ENCODE assay signal across 35 cellular contexts in genomic region chr10:102426803-102427287, GRCh38. TPM values are rescaled to one million over a fixed set of nuclear protein-coding genes. Genes with fewer than 3 reads are reported as not detected.
A peak's percentile ranks its signal among the peaks of the same experiment; 100 is the strongest.
DNase-seq lines count a peak whose midpoint lies in the region; ATAC-seq, FAIRE-seq and TF ChIP-seq lines count a peak whose summit lies in the region.
"Had no signal": no experiment of that assay in that cellular context is flagged by ENCODE, and none has a peak within 500 bp of the region (broad histone marks: within the 10 kb centered on the region; RNA-seq: fewer than 3 reads in every experiment).

No MANE protein-coding gene starts in this region.

- peak overlapping the region; percentile 30 to 61 for H3K27ac Mint-ChIP-seq in activated naive CD4-positive, alpha-beta T cell treated with anti-CD3 and anti-CD28 coated beads, Interleukin-2, amount 50 U/mL, for 72 hours
- no peak overlapping the region for H3K27ac Mint-ChIP-seq in astrocyte (ENCODE audit: unreplicated experiment)
- H3K27ac Mint-ChIP-seq in stimulated activated memory B cell treated with anti-CD40 and anti-IgM and Interleukin-4, amounts not matched to agents 10 μg/mL and 1 μg/mL and 100 μg/mL, for 72 hours: peak overlapping the region; percentile 52
- H3K27ac Mint-ChIP-seq: activated CD4-positive, alpha-beta T cell treated with anti-CD3 and anti-CD28 coated beads, Interleukin-2, amount 10 ng/mL, durations not matched to agents 7 days and 5 days; activated naive CD8-positive, alpha-beta T cell treated with anti-CD3 and anti-CD28 coated beads, Interleukin-2, amount 10 ng/mL, durations not matched to agents 7 days and 5 days; mesothelial cell of epicardium had no signal

- H3K9me3 ChIP-seq in HEK293 (ENCODE audit: control insufficient read depth, insufficient read depth, low read depth, low read length): no peaks in the 10 kb centered on the region
- H3K9me3 ChIP-seq in astrocyte (ENCODE audit: insufficient read depth, low read depth, low read length): no peaks in the 10 kb centered on the region
- H3K9me3 ChIP-seq: ascending aorta; BLaER1 treated with 17β-estradiol and CSF1 and Interleukin-3, amounts not matched to agents 10 nM and 100 nM; esophagus muscularis mucosa; HAP-1; heart right ventricle; right atrium auricular region; stomach had no signal

- H3K4me1 ChIP-seq in HEK293 (ENCODE audit: control insufficient read depth, insufficient read depth, low read length): peaks cover 10% of the 10 kb centered on the region
- H3K4me1 ChIP-seq in astrocyte (ENCODE audit: insufficient read depth, low read length): peaks cover 19% of the 10 kb centered on the region
- peaks cover 5% of the 10 kb centered on the region for H3K4me1 ChIP-seq in mesendoderm (ENCODE audit: control insufficient read depth, low read depth, low read length)

- POLR2A ChIA-PET in HEK293 (lab: Yijun Ruan, JAX): interaction anchor here (1.1 kb wide), 1 partner anchor 9 kb away, joined by 3 read pairs; no protein-coding TSS in a partner anchor

- H3K4me1 Mint-ChIP-seq in astrocyte (ENCODE audit: low read depth, unreplicated experiment): peaks cover 9% of the 10 kb centered on the region
- H3K4me1 Mint-ChIP-seq in stimulated activated memory B cell treated with anti-CD40 and anti-IgM and Interleukin-4, amounts not matched to agents 10 μg/mL and 1 μg/mL and 100 μg/mL, for 72 hours: peaks cover 49% of the 10 kb centered on the region

- no peak overlapping the region for H3K4ac ChIP-seq in mesendoderm (ENCODE audit: low read depth, low read length)

- H3K9ac ChIP-seq in astrocyte (ENCODE audit: low read length): no peak overlapping the region
- no peak overlapping the region for H3K9ac ChIP-seq in mesendoderm (ENCODE audit: low read length)
- H3K9ac ChIP-seq: BLaER1 treated with 17β-estradiol and CSF1 and Interleukin-3, amounts not matched to agents 10 nM and 100 nM had no signal

- no peak overlapping the region for H3K4me3 ChIP-seq in HEK293 (ENCODE audit: low read depth, low read length)
- no peak overlapping the region for H3K4me3 ChIP-seq in astrocyte (ENCODE audit: insufficient read depth, low read depth, low read length)
- H3K4me3 ChIP-seq in mesendoderm (ENCODE audit: low read length): no peak overlapping the region
- H3K4me3 ChIP-seq: ascending aorta; BLaER1 treated with 17β-estradiol and CSF1 and Interleukin-3, amounts not matched to agents 10 nM and 100 nM; esophagus muscularis mucosa; HAP-1; heart right ventricle; right atrium auricular region; smooth muscle cell; stomach had no signal

- no peak overlapping the region for H3K4me3 Mint-ChIP-seq in astrocyte (ENCODE audit: unreplicated experiment)
- H3K4me3 Mint-ChIP-seq in stimulated activated memory B cell treated with anti-CD40 and anti-IgM and Interleukin-4, amounts not matched to agents 10 μg/mL and 1 μg/mL and 100 μg/mL, for 72 hours: no peak overlapping the region
- H3K4me3 Mint-ChIP-seq: activated CD4-positive, alpha-beta T cell treated with anti-CD3 and anti-CD28 coated beads, Interleukin-2, amount 10 ng/mL, durations not matched to agents 7 days and 5 days; activated naive CD8-positive, alpha-beta T cell treated with anti-CD3 and anti-CD28 coated beads, Interleukin-2, amount 10 ng/mL, durations not matched to agents 7 days and 5 days; mesothelial cell of epicardium had no signal

- H3K9me3 Mint-ChIP-seq in activated naive CD4-positive, alpha-beta T cell treated with anti-CD3 and anti-CD28 coated beads, Interleukin-2, amount 50 U/mL, for 72 hours: no peaks in the 10 kb centered on the region
- H3K9me3 Mint-ChIP-seq in astrocyte (ENCODE audit: unreplicated experiment): no peaks in the 10 kb centered on the region
- no peaks in the 10 kb centered on the region for H3K9me3 Mint-ChIP-seq in stimulated activated memory B cell treated with anti-CD40 and anti-IgM and Interleukin-4, amounts not matched to agents 10 μg/mL and 1 μg/mL and 100 μg/mL, for 72 hours
- H3K9me3 Mint-ChIP-seq: activated CD4-positive, alpha-beta T cell treated with anti-CD3 and anti-CD28 coated beads, Interleukin-2, amount 10 ng/mL, durations not matched to agents 7 days and 5 days; activated naive CD8-positive, alpha-beta T cell treated with anti-CD3 and anti-CD28 coated beads, Interleukin-2, amount 10 ng/mL, durations not matched to agents 7 days and 5 days; mesothelial cell of epicardium had no signal

- H2BK5ac ChIP-seq in mesendoderm (ENCODE audit: low read length): no peak overlapping the region

- no peaks in the 10 kb centered on the region for H3K27me3 Mint-ChIP-seq in astrocyte (ENCODE audit: low read depth, unreplicated experiment)
- H3K27me3 Mint-ChIP-seq in stimulated activated memory B cell treated with anti-CD40 and anti-IgM and Interleukin-4, amounts not matched to agents 10 μg/mL and 1 μg/mL and 100 μg/mL, for 72 hours: no peaks in the 10 kb centered on the region
- H3K27me3 Mint-ChIP-seq: activated CD4-positive, alpha-beta T cell treated with anti-CD3 and anti-CD28 coated beads, Interleukin-2, amount 10 ng/mL, durations not matched to agents 7 days and 5 days; activated naive CD8-positive, alpha-beta T cell treated with anti-CD3 and anti-CD28 coated beads, Interleukin-2, amount 10 ng/mL, durations not matched to agents 7 days and 5 days had no signal

- H3K79me1 ChIP-seq in mesendoderm (ENCODE audit: low read length): peaks cover 3% of the 10 kb centered on the region

- H3K23ac ChIP-seq in mesendoderm (ENCODE audit: low read length): no peak overlapping the region

- TF ChIP-seq CTCF in HEK293 (tag by site-specific recombination; IDR thresholded peaks at IDR 0.05): no peak
- no peak for TF ChIP-seq CTCF in astrocyte (IDR thresholded peaks at IDR 0.05; ENCODE audit: insufficient read depth, low read depth, low read length)

- no peak overlapping the region for H2AFZ ChIP-seq in astrocyte (ENCODE audit: low read depth, low read length)

- no peak overlapping the region for H3K27ac ChIP-seq in HEK293 (ENCODE audit: extremely low read depth, low read depth, low read length)
- H3K27ac ChIP-seq in astrocyte (ENCODE audit: low read depth, low read length): no peak overlapping the region
- H3K27ac ChIP-seq in mesendoderm (ENCODE audit: low read depth, low read length): no peak overlapping the region
- H3K27ac ChIP-seq: ascending aorta; BLaER1 treated with 17β-estradiol and CSF1 and Interleukin-3, amounts not matched to agents 10 nM and 100 nM; esophagus muscularis mucosa; heart right ventricle; right atrium auricular region; stomach; WERI-Rb-1 had no signal

- H3K79me2 ChIP-seq in astrocyte (ENCODE audit: insufficient read depth, low read length) (peaks cover 12% of the 10 kb centered on the region), mesendoderm (ENCODE audit: control insufficient read depth, insufficient read depth, low read length) (no peaks in the 10 kb centered on the region)

- H4K8ac ChIP-seq in mesendoderm (ENCODE audit: low read depth, low read length): no peak overlapping the region

- WGBS in mesendoderm (ENCODE audit: extremely low coverage, insufficient coverage, low lambda C conversion rate): no CpG with 5 or more reads among the region's 7 CpGs

- H3K27me3 ChIP-seq in astrocyte (ENCODE audit: insufficient read depth, low read length) (no peaks in the 10 kb centered on the region), mesendoderm (ENCODE audit: insufficient read depth, low read length, poor library complexity) (no peaks in the 10 kb centered on the region)
- H3K27me3 ChIP-seq: ascending aorta; BLaER1 treated with 17β-estradiol and CSF1 and Interleukin-3, amounts not matched to agents 10 nM and 100 nM; esophagus muscularis mucosa; heart right ventricle; right atrium auricular region; stomach had no signal

- H2BK120ac ChIP-seq in mesendoderm (ENCODE audit: low read depth, low read length): no peak overlapping the region

- no peak overlapping the region for H4K5ac ChIP-seq in mesendoderm (ENCODE audit: low read length)

- peak in 1 of 2 donors; percentile 27 for ATAC-seq in activated naive CD4-positive, alpha-beta T cell treated with anti-CD3 and anti-CD28 coated beads, Interleukin-2, amount 50 U/mL, for 72 hours
- no peak for ATAC-seq in stimulated activated memory B cell treated with anti-CD40 and anti-IgM and Interleukin-4, amounts not matched to agents 10 μg/mL and 1 μg/mL and 100 μg/mL, for 72 hours
- ATAC-seq: heart right ventricle, HepG2, left ventricle myocardium superior had no signal

- no peak overlapping the region for H2AK5ac ChIP-seq in mesendoderm (ENCODE audit: low read length)

- peaks cover 3 to 5% of the 10 kb centered on the region in 2 donors for H3K36me3 Mint-ChIP-seq in activated naive CD4-positive, alpha-beta T cell treated with anti-CD3 and anti-CD28 coated beads, Interleukin-2, amount 50 U/mL, for 72 hours
- H3K36me3 Mint-ChIP-seq in astrocyte (ENCODE audit: low read depth, unreplicated experiment): peaks cover 15% of the 10 kb centered on the region
- H3K36me3 Mint-ChIP-seq in stimulated activated memory B cell treated with anti-CD40 and anti-IgM and Interleukin-4, amounts not matched to agents 10 μg/mL and 1 μg/mL and 100 μg/mL, for 72 hours: peaks cover 27% of the 10 kb centered on the region
- H3K36me3 Mint-ChIP-seq: mesothelial cell of epicardium had no signal

- no peak for FAIRE-seq in astrocyte (lab: Jason Lieb, UNC)
- FAIRE-seq: endometrium, frontal cortex, G401.6, HepG2, kidney, urothelium cell line had no signal

- H4K20me1 ChIP-seq in astrocyte (ENCODE audit: insufficient read depth, low read length): peaks cover 32% of the 10 kb centered on the region

- no peak overlapping the region for H3K56ac ChIP-seq in mesendoderm (ENCODE audit: low read length)

- CTCF ChIA-PET in HEK293 (lab: Yijun Ruan, JAX): interaction anchor here (0.6 to 1.2 kb wide), 4 partner anchors 25 to 197 kb away, joined by 3 to 5 read pairs (median 4); no protein-coding TSS in a partner anchor

- peaks cover 0 to 36% of the 10 kb centered on the region in 2 experiments; a peak in 1 of 3 replicates for H3K36me3 ChIP-seq in HEK293 (ENCODE audit: control insufficient read depth in 2 of 2, insufficient read depth in 1 of 2, low read length in 2 of 2)
- H3K36me3 ChIP-seq in astrocyte (ENCODE audit: insufficient read depth, low read length): no peaks in the 10 kb centered on the region
- H3K36me3 ChIP-seq in mesendoderm (ENCODE audit: control insufficient read depth, insufficient read depth, low read length): no peaks in the 10 kb centered on the region

- H3K4me2 ChIP-seq in astrocyte (ENCODE audit: low read length): no peak overlapping the region
- H3K4me2 ChIP-seq in mesendoderm (ENCODE audit: low read length): no peak overlapping the region
- H3K4me2 ChIP-seq: smooth muscle cell had no signal

- no peak for DNase-seq in activated naive CD4-positive, alpha-beta T cell treated with anti-CD3 and anti-CD28 coated beads, Interleukin-2, amount 50 U/mL, for 72 hours (ENCODE audit: low spot score in 2 of 2)
- DNase-seq in activated naive CD4-positive, alpha-beta T cell treated with Interleukin-2 at 50 U/mL for 16 hours: no peak
- DNase-seq in astrocyte (ENCODE audit: low read depth): peak; percentile 55
- no peak for DNase-seq in mesendoderm
- no peak for DNase-seq in NCI-H82 (lab: John Stamatoyannopoulos, UW)
- DNase-seq: activated CD4-positive, alpha-beta T cell treated with anti-CD3 and anti-CD28 coated beads, Interleukin-2, amount 10 ng/mL, durations not matched to agents 7 days and 5 days; activated naive CD8-positive, alpha-beta T cell treated with anti-CD3 and anti-CD28 coated beads, Interleukin-2, amount 10 ng/mL, durations not matched to agents 7 days and 5 days; activated T-cell treated with anti-CD3 and anti-CD28 coated beads, Interleukin-2, amount 50 U/mL, for 48 hours; central memory CD4-positive, alpha-beta T cell; COR-L47; dermis blood vessel endothelial cell; heart right ventricle; Kasumi-1; kidney; left ventricle myocardium superior; SIG-M5; stomach; SW 1271; T-helper 9 cell; WERI-Rb-1 had no signal

- H2BK15ac ChIP-seq in mesendoderm (replicated peaks; ENCODE audit: low read depth): no peak overlapping the region

- no peak overlapping the region for H3K18ac ChIP-seq in mesendoderm (ENCODE audit: low read length)

RNA-seq across cellular contexts. Expression of gene CUEDC2, which starts 5.5 kb away (rescaled TPM):
- total RNA-seq in activated naive CD4-positive, alpha-beta T cell treated with anti-CD3 and anti-CD28 coated beads, Interleukin-2, amount 50 U/mL, for 72 hours: 10 to 100 TPM; 38.7 to 73.9 TPM
- total RNA-seq in astrocyte: 46.9 and 49.1 TPM in 2 replicates
- 39.1 TPM for polyA plus RNA-seq in mesendoderm (2013, experiment 1 of 2)
- 40.9 TPM for polyA plus RNA-seq in mesendoderm (2013, experiment 2 of 2)

RNA-seq across cellular contexts. Expression of gene FBXL15, which starts 6.2 kb away (rescaled TPM):
- 10 to 100 TPM; 12.9 to 27.4 TPM for total RNA-seq in activated naive CD4-positive, alpha-beta T cell treated with anti-CD3 and anti-CD28 coated beads, Interleukin-2, amount 50 U/mL, for 72 hours
- 8.6 and 11.0 TPM in 2 replicates for total RNA-seq in astrocyte
- 5.0 TPM for polyA plus RNA-seq in mesendoderm (2013, experiment 1 of 2)
- polyA plus RNA-seq in mesendoderm (2013, experiment 2 of 2): 4.6 TPM

RNA-seq across cellular contexts. Expression of gene PSD, which starts 8.3 kb away (rescaled TPM):
- 10 to 100 TPM in 1 of 2 donors, 1 to 10 TPM in 1; 8.7 to 13.3 TPM for total RNA-seq in activated naive CD4-positive, alpha-beta T cell treated with anti-CD3 and anti-CD28 coated beads, Interleukin-2, amount 50 U/mL, for 72 hours
- 8.8 and 11.7 TPM in 2 replicates for total RNA-seq in astrocyte
- 0.44 TPM for polyA plus RNA-seq in mesendoderm (2013, experiment 1 of 2)
- 0.53 TPM for polyA plus RNA-seq in mesendoderm (2013, experiment 2 of 2)
- total RNA-seq: ascending aorta had no signal

RNA-seq across cellular contexts. Expression of gene C10orf95, which starts 24.5 kb away (rescaled TPM):
- under 1 TPM in 1 of 2 donors, not detected in 1; 0.30 TPM for total RNA-seq in activated naive CD4-positive, alpha-beta T cell treated with anti-CD3 and anti-CD28 coated beads, Interleukin-2, amount 50 U/mL, for 72 hours
- 0.19 and 0.20 TPM in 2 replicates for total RNA-seq in astrocyte
- polyA plus RNA-seq in mesendoderm (2013, experiment 1 of 2): 0.24 TPM
- polyA plus RNA-seq in mesendoderm (2013, experiment 2 of 2): 0.21 TPM
- total RNA-seq: ascending aorta, dermis blood vessel endothelial cell, heart right ventricle, left ventricle myocardium superior, mesothelial cell of epicardium, right atrium auricular region, smooth muscle cell had no signal
- polyA plus RNA-seq: AG04450, heart right ventricle had no signal

RNA-seq across cellular contexts. Expression of gene NFKB2, which starts 31.3 kb away (rescaled TPM):
- 100 to 1,000 TPM; 213 to 251 TPM for total RNA-seq in activated naive CD4-positive, alpha-beta T cell treated with anti-CD3 and anti-CD28 coated beads, Interleukin-2, amount 50 U/mL, for 72 hours
- 35.7 and 39.9 TPM in 2 replicates for total RNA-seq in astrocyte
- 5.3 TPM for polyA plus RNA-seq in mesendoderm (2013, experiment 1 of 2)
- polyA plus RNA-seq in mesendoderm (2013, experiment 2 of 2): 4.7 TPM
